Comparison of ENCODE assay signal across 9 cellular contexts in genomic region chr14:100256339-100256895, GRCh38. TPM values are rescaled to one million over a fixed set of nuclear protein-coding genes. Genes with fewer than 3 reads are reported as not detected.
A peak's percentile ranks its signal among the peaks of the same experiment; 100 is the strongest.
DNase-seq lines count a peak whose midpoint lies in the region; ATAC-seq, FAIRE-seq and TF ChIP-seq lines count a peak whose summit lies in the region.
"Had no signal": no experiment of that assay in that cellular context is flagged by ENCODE, and none has a peak within 500 bp of the region (broad histone marks: within the 10 kb centered on the region; RNA-seq: fewer than 3 reads in every experiment).

No MANE protein-coding gene starts in this region.

- peaks cover 2% of the 10 kb centered on the region for H3K27me3 Mint-ChIP-seq in GM23338 (ENCODE audit: insufficient read depth, low read depth, poor library complexity)

- no peaks in the 10 kb centered on the region for H3K36me3 Mint-ChIP-seq in GM23338 (ENCODE audit: low read depth)

- no peak overlapping the region for H3K9ac ChIP-seq in GM12878 (ENCODE audit: control insufficient read depth, insufficient read depth, low read length)

- peaks cover 3% of the 10 kb centered on the region; the same call in 1 of the 3 replicates for H3K4me1 Mint-ChIP-seq in GM23338

- BruUV-seq in GM12878 (replicated peaks; lab: Mats Ljungman, UMichigan), result TSS peak; percentile 12

- H3K27ac ChIP-seq in GM12878 (ENCODE audit: control insufficient read depth, insufficient read depth), result no peak overlapping the region; the same call in 1 of the 2 replicates
- no peak overlapping the region for H3K27ac ChIP-seq in GM23338 (ENCODE audit: low read depth)

- no peaks in the 10 kb centered on the region for H3K9me2 ChIP-seq in GM23338 (ENCODE audit: insufficient read depth)

- no peak for DNase-seq in GM12878 (ENCODE audit: low read depth, low spot score)
- DNase-seq in activated gamma-delta T cell treated with Interleukin-2 at 50 U/mL for 16 hours, result no peak
- DNase-seq in middle frontal gyrus (ENCODE audit: extremely low spot score, low spot score), result no peak
- DNase-seq in GM23338 (ENCODE audit: low spot score), result no peak
- DNase-seq in NCI-H748 (lab: John Stamatoyannopoulos, UW; ENCODE audit: unreplicated experiment), result no peak
- DNase-seq: NCI-H1105 treated with DMSO at 0.1 percent for 48 hours had no signal

- H3K4me3 ChIP-seq in GM12878, result peak overlapping the region; percentile 37; the same call in 1 of the 2 replicates
- H3K4me3 ChIP-seq in GM23338, result no peak overlapping the region

- intact Hi-C loops in GM12878 (cut with micrococcal nuclease; ENCODE audit: unreplicated experiment), result loop anchor here (1.0 to 2.0 kb wide), 2 partner anchors 16 to 32 kb away; no protein-coding TSS in a partner anchor

- H3K4me2 ChIP-seq in GM12878 (ENCODE audit: control insufficient read depth, insufficient read depth) (peak overlapping the region; percentile 81), GM23338 (no peak overlapping the region)

- TF ChIP-seq CTCF in GM12878 (IDR thresholded peaks at IDR 0.05 in 2 of 3, conservative IDR thresholded peaks at IDR 0.05 in 1 of 3; ENCODE audit: control insufficient read depth in 2 of 3, extremely low read depth in 1 of 3, insufficient read depth in 1 of 3, low read depth in 3 of 3, low read length in 3 of 3) (no peak), GM23338 (conservative IDR thresholded peaks at IDR 0.05; ENCODE audit: low read depth in 2 of 2) (no peak)

- H2AFZ ChIP-seq in GM12878 (ENCODE audit: control insufficient read depth, low read depth, low read length), result no peak overlapping the region
- H2AFZ ChIP-seq in GM23338, result no peak overlapping the region

- peaks cover 93% of the 10 kb centered on the region for H3K79me2 ChIP-seq in GM12878 (ENCODE audit: control insufficient read depth, insufficient read depth, low read length)
- peaks cover 100% of the 10 kb centered on the region for H3K79me2 ChIP-seq in GM23338 (replicated peaks; ENCODE audit: insufficient read depth)

- H4K20me1 ChIP-seq in GM12878 (ENCODE audit: control insufficient read depth, insufficient read depth), result peaks cover 17% of the 10 kb centered on the region
- H4K20me1 ChIP-seq in GM23338 (replicated peaks; ENCODE audit: insufficient read depth), result peaks cover 87% of the 10 kb centered on the region

- no peak for TF ChIP-seq RAD21 in GM12878 (IDR thresholded peaks at IDR 0.05; ENCODE audit: insufficient read depth, low read depth, low read length)

- peak; percentile 69 for FAIRE-seq in GM12878 (lab: Jason Lieb, UNC)

- POLR2A ChIA-PET in GM12878 (lab: Charles Lee), result interaction anchor here (0.6 to 1.3 kb wide), 2 partner anchors 14 to 21 kb away, joined by 3 to 9 read pairs; no protein-coding TSS in a partner anchor

- WGBS in GM12878 (ENCODE audit: insufficient coverage, insufficient replicate concordance, low lambda C conversion rate, missing lambda C conversion rate), result 6% methylated on average over 3 of the region's 3 CpGs

- H3K4me1 ChIP-seq in GM12878 (ENCODE audit: control insufficient read depth, insufficient read depth, low read length) (peaks cover 52% of the 10 kb centered on the region), GM23338 (ENCODE audit: insufficient read depth) (no peaks in the 10 kb centered on the region; the same call in 1 of the 2 replicates)

- ATAC-seq in GM18517 (IDR thresholded peaks at IDR 0.05; ENCODE audit: unreplicated experiment) (peak; percentile 74), GM21515 (IDR thresholded peaks at IDR 0.05; ENCODE audit: unreplicated experiment) (peak; percentile 68), HG03378 (IDR thresholded peaks at IDR 0.05; ENCODE audit: unreplicated experiment) (peak; percentile 70), GM12878 (peak; percentile 86), GM23338 (no peak)

- no peak overlapping the region for H3K27ac Mint-ChIP-seq in GM23338

- in situ Hi-C loops in GM12878 (cut with MboI), result no loop called here

- H3K27me3 ChIP-seq in GM12878 (replicated peaks in 1 of 2; ENCODE audit: control insufficient read depth in 2 of 2, insufficient read depth in 2 of 2, low read length in 1 of 2) (no peaks in the 10 kb centered on the region), GM23338 (ENCODE audit: insufficient read depth) (no peaks in the 10 kb centered on the region)

- RAD21 ChIA-PET in GM12878 (lab: Charles Lee; ENCODE audit: unreplicated experiment), result no interaction called here

- no peak for TF ChIP-seq POLR2A in GM12878 (IDR thresholded peaks at IDR 0.05; ENCODE audit: low read depth, low read length)

- SMC1A ChIA-PET in GM12878 (lab: Charles Lee; ENCODE audit: uncharacterized antibody, unreplicated experiment), result interaction anchor here (1.3 to 2.1 kb wide), 3 partner anchors 10 to 35 kb away, joined by 3 to 6 read pairs (median 4); no protein-coding TSS in a partner anchor

- H3K36me3 ChIP-seq in GM12878 (ENCODE audit: control insufficient read depth in 2 of 2, insufficient read depth in 2 of 2, low read length in 1 of 2) (no peaks in the 10 kb centered on the region), GM23338 (ENCODE audit: insufficient read depth) (no peaks in the 10 kb centered on the region)

- H3K9me3 Mint-ChIP-seq in GM23338, result no peaks in the 10 kb centered on the region

- no peaks in the 10 kb centered on the region; the same call in 2 of the 3 replicates for H3K9me3 ChIP-seq in GM12878 (replicated peaks; ENCODE audit: control insufficient read depth, insufficient read depth, low read length)

- H3K4me3 Mint-ChIP-seq in GM23338, result no peak overlapping the region

- CTCF ChIA-PET in GM12878 (lab: Yijun Ruan, JAX), result interaction anchor here (1.2 kb wide), 1 partner anchor 13 kb away, joined by 4 read pairs; no protein-coding TSS in a partner anchor

- 0 out of 2 replicates have a peak, but pooled peaks cover 4% of the 10 kb centered on the region for H3F3A ChIP-seq in GM23338 (replicated peaks; ENCODE audit: low read depth)

- peak in 1 of 2 experiments; percentile 51; a peak in 1 of 4 replicates for TF ChIP-seq EP300 in GM12878 (IDR thresholded peaks at IDR 0.05; ENCODE audit: borderline replicate concordance in 1 of 2, control insufficient read depth in 1 of 2, low read depth in 2 of 2, low read length in 2 of 2)

TF ChIP-seq in GM23338, 12 proteins besides CTCF, POLR2A, EP300 and RAD21 (continues in another document):
- no peak for TF ChIP-seq CREB1 (CRISPR knock-in tag; IDR thresholded peaks at IDR 0.05; ENCODE audit: low read depth)

RNA-seq across cellular contexts. Expression of gene YY1, which starts 17.5 kb away (rescaled TPM):
- 61.9 and 62.1 TPM in 2 replicates for total RNA-seq in GM12878 (2013; cell fraction: nucleolus; rRNA removed)
- total RNA-seq in GM12878 (2014; rRNA removed) (34.2 and 35.3 TPM in 2 replicates), GM12878 (2014; rRNA removed; fragmentation: Illumina TruSeq; extraction: Trizol) (42.7 and 44.8 TPM in 2 replicates), GM12878 (2021) (74.0 and 77.2 TPM in 2 replicates)
- polyA plus RNA-seq in GM12878 (2011; ENCODE audit: low read depth), result 17.9 TPM
- polyA plus RNA-seq in GM12878 (2011; rRNA removed) (52.0 and 75.3 TPM in 2 replicates), GM12878 (2014; fragmentation: Illumina TruSeq; extraction: Trizol) (49.4 and 58.5 TPM in 2 replicates), GM12878 (2014; fragmentation: Nextera tagmentation; extraction: Ambion mirVana) (10 to 100 TPM; 23.7 to 46.4 TPM), GM12878 (2014; rRNA removed) (23.5 and 24.4 TPM in 2 replicates), GM12878 (2016; fragmentation: Nextera tagmentation; extraction: Ambion mirVana) (10 to 100 TPM; 32.7 to 35.0 TPM), GM23338 (2016; fragmentation: Nextera tagmentation; extraction: Ambion mirVana) (126 and 128 TPM in 2 replicates)
- polyA plus RNA-seq in GM12878 (2011; cell fraction: cytosol; rRNA removed), result 23.8 and 29.4 TPM in 2 replicates
- 27.5 and 27.6 TPM in 2 replicates for polyA plus RNA-seq in GM12878 (2011; cell fraction: nucleus; rRNA removed)
- polyA plus RNA-seq in GM12878 (2012), result 34.6 and 44.3 TPM in 2 replicates
- 29.7 and 39.0 TPM in 2 replicates for polyA minus RNA-seq in GM12878 (2011; rRNA and poly(A)+ RNA removed)
- polyA minus RNA-seq in GM12878 (2011; cell fraction: cytosol; rRNA and poly(A)+ RNA removed), result 12.2 and 23.7 TPM in 2 replicates
- 12.7 and 20.0 TPM in 2 replicates for polyA minus RNA-seq in GM12878 (2011; cell fraction: nucleus; rRNA and poly(A)+ RNA removed)
- 79.5 and 88.2 TPM in 2 replicates for total RNA-seq in GM23338 (2014; rRNA removed; shearing (Covaris generic))

RNA-seq across cellular contexts. Expression of gene SLC25A29, which starts 49.8 kb away (rescaled TPM):
- total RNA-seq in GM12878 (2013; cell fraction: nucleolus; rRNA removed), result 131 and 162 TPM in 2 replicates
- total RNA-seq in GM12878 (2014; rRNA removed) (10.3 and 12.1 TPM in 2 replicates), GM12878 (2014; rRNA removed; fragmentation: Illumina TruSeq; extraction: Trizol) (3.3 and 3.6 TPM in 2 replicates), GM12878 (2021) (11.6 and 12.3 TPM in 2 replicates)
- polyA plus RNA-seq in GM12878 (2011; ENCODE audit: low read depth), result 2.8 TPM
- polyA plus RNA-seq in GM12878 (2011; rRNA removed) (6.2 and 11.5 TPM in 2 replicates), GM12878 (2014; fragmentation: Illumina TruSeq; extraction: Trizol) (2.0 and 3.4 TPM in 2 replicates), GM12878 (2014; fragmentation: Nextera tagmentation; extraction: Ambion mirVana) (under 1 TPM in 1 of 2 experiments, not detected in 1; 0.42 TPM), GM12878 (2014; rRNA removed) (13.3 and 15.9 TPM in 2 replicates), GM12878 (2016; fragmentation: Nextera tagmentation; extraction: Ambion mirVana) (1 to 10 TPM; 4.0 TPM), GM23338 (2016; fragmentation: Nextera tagmentation; extraction: Ambion mirVana) (65.6 and 67.3 TPM in 2 replicates)
- polyA plus RNA-seq in GM12878 (2011; cell fraction: cytosol; rRNA removed), result 12.2 and 21.9 TPM in 2 replicates
- 94.5 and 119 TPM in 2 replicates for polyA plus RNA-seq in GM12878 (2011; cell fraction: nucleus; rRNA removed)
- 8.5 and 9.8 TPM in 2 replicates for polyA plus RNA-seq in GM12878 (2012)
- polyA minus RNA-seq in GM12878 (2011; rRNA and poly(A)+ RNA removed), result 1.6 and 5.5 TPM in 2 replicates
- 1.8 and 4.8 TPM in 2 replicates for polyA minus RNA-seq in GM12878 (2011; cell fraction: cytosol; rRNA and poly(A)+ RNA removed)
- 10.3 and 12.6 TPM in 2 replicates for polyA minus RNA-seq in GM12878 (2011; cell fraction: nucleus; rRNA and poly(A)+ RNA removed)
- 206 TPM in 2 replicates for total RNA-seq in GM23338 (2014; rRNA removed; shearing (Covaris generic))
